Comparison of ENCODE assay signal across 1 cellular context in genomic region chr17:5973410-5973809, GRCh38.
TF ChIP-seq lines count a peak whose summit lies in the region.

No MANE protein-coding gene starts in this region.

TF ChIP-seq in GM23338, 12 proteins besides CTCF, POLR2A, EP300 and RAD21 (continued from another document):
- TF ChIP-seq REST (IDR thresholded peaks at IDR 0.05; ENCODE audit: unreplicated experiment): no peak
